ENCODE assay signal across 31 cellular contexts in genomic region chr14:54660712-54661111, GRCh38.
"Had no signal": no experiment of that assay in that cellular context is flagged by ENCODE, and none has a peak within 500 bp of the region (broad histone marks: within the 10 kb centered on the region; RNA-seq: fewer than 3 reads in every experiment).

No MANE protein-coding gene starts in this region.

- DNase-seq: activated CD4-positive, alpha-beta T cell treated with anti-CD3 and anti-CD28 coated beads, Interleukin-2, amount 10 ng/mL, durations not matched to agents 24 days and 14 days; activated CD4-positive, alpha-beta T cell treated with anti-CD3 and anti-CD28 coated beads, Interleukin-2, amount 50 U/mL, for 4 hours; activated CD8-positive, alpha-beta T cell treated with anti-CD3 and anti-CD28 coated beads for 36 hours; activated effector memory CD4-positive, alpha-beta T cell treated with Interleukin-2 at 50 U/mL for 16 hours; activated naive CD4-positive, alpha-beta T cell treated with anti-CD3 and anti-CD28 coated beads, Interleukin-2, amount 10 ng/mL, durations not matched to agents 7 days and 5 days; activated naive CD8-positive, alpha-beta T cell treated with anti-CD3 and anti-CD28 coated beads, Interleukin-2, amount 50 U/mL, for 24 hours; activated T-cell treated with anti-CD3 and anti-CD28 coated beads for 4 hours; activated T-cell treated with anti-CD3 and anti-CD28 coated beads, Interleukin-2, amount 50 U/mL, for 4 hours; anterior cingulate cortex; brain microvascular endothelial cell; MM.1S; MV-4-11; NCI-H1092; NCI-H1436 treated with DMSO at 0.1 percent for 48 hours; NCI-H1694 treated with DMSO at 0.1 percent for 48 hours; NCI-H2029; NCI-H345; NCI-H510A; NCI-H526; NCI-H748 treated with DMSO at 0.1 percent for 48 hours; NK-92 treated with Interleukin-12 subunit alpha and Interleukin-12 subunit beta, amount 100 ng/mL, for 24 hours; Right ventricle myocardium superior; SW 1271; T-helper 1 cell; T-helper 2 cell; T-helper 9 cell had no signal

- H3K9me3 Mint-ChIP-seq: activated CD8-positive, alpha-beta T cell treated with anti-CD3 and anti-CD28 coated beads for 36 hours; activated naive CD4-positive, alpha-beta T cell treated with anti-CD3 and anti-CD28 coated beads, Interleukin-2, amount 10 ng/mL, durations not matched to agents 7 days and 5 days; activated naive CD8-positive, alpha-beta T cell treated with anti-CD3 and anti-CD28 coated beads, Interleukin-2, amount 50 U/mL, for 24 hours; activated T-cell treated with anti-CD3 and anti-CD28 coated beads, Interleukin-2, amount 50 U/mL, for 4 hours; activated T-helper 1 cell treated with anti-CD3 and anti-CD28 coated beads, Interleukin-12 subunit alpha, Interleukin-12 subunit beta, Interleukin-2, Interleukin-4 antibody, amounts not matched to agents 30 ng/mL and 10 ng/mL and 1 ng/mL, durations not matched to agents 14 hours and 24 hours and 36 hours; central memory CD8-positive, alpha-beta T cell had no signal

- H3K27me3 ChIP-seq: brain microvascular endothelial cell, cardiac muscle cell had no signal

- H3K4me3 ChIP-seq: cardiac muscle cell had no signal

- H3K27me3 Mint-ChIP-seq: activated naive CD8-positive, alpha-beta T cell; activated naive CD8-positive, alpha-beta T cell treated with anti-CD3 and anti-CD28 coated beads, Interleukin-2, amount 50 U/mL, for 24 hours had no signal

- H3K4me1 Mint-ChIP-seq: activated CD4-positive, alpha-beta T cell treated with anti-CD3 and anti-CD28 coated beads, Interleukin-2, amount 10 ng/mL, durations not matched to agents 24 days and 14 days; central memory CD8-positive, alpha-beta T cell had no signal

- H3K36me3 ChIP-seq: brain microvascular endothelial cell, cardiac muscle cell had no signal

- ATAC-seq: activated CD8-positive, alpha-beta T cell treated with anti-CD3 and anti-CD28 coated beads for 36 hours; activated naive CD8-positive, alpha-beta T cell treated with anti-CD3 and anti-CD28 coated beads, Interleukin-2, amount 50 U/mL, for 24 hours; activated T-cell treated with anti-CD3 and anti-CD28 coated beads, Interleukin-2, amount 50 U/mL, for 4 hours had no signal

- H3K27ac Mint-ChIP-seq: activated CD4-positive, alpha-beta T cell treated with anti-CD3 and anti-CD28 coated beads, Interleukin-2, amount 10 ng/mL, durations not matched to agents 24 days and 14 days; activated CD8-positive, alpha-beta T cell treated with anti-CD3 and anti-CD28 coated beads for 36 hours; activated naive CD4-positive, alpha-beta T cell treated with anti-CD3 and anti-CD28 coated beads, Interleukin-2, amount 10 ng/mL, durations not matched to agents 7 days and 5 days; activated naive CD8-positive, alpha-beta T cell; activated naive CD8-positive, alpha-beta T cell treated with anti-CD3 and anti-CD28 coated beads, Interleukin-2, amount 50 U/mL, for 24 hours; activated T-helper 1 cell treated with anti-CD3 and anti-CD28 coated beads, Interleukin-12 subunit alpha, Interleukin-12 subunit beta, Interleukin-2, Interleukin-4 antibody, amounts not matched to agents 30 ng/mL and 10 ng/mL and 1 ng/mL, durations not matched to agents 14 hours and 24 hours and 36 hours had no signal

- H3K36me3 Mint-ChIP-seq: activated naive CD4-positive, alpha-beta T cell treated with anti-CD3 and anti-CD28 coated beads, Interleukin-2, amount 10 ng/mL, durations not matched to agents 7 days and 5 days; activated naive CD8-positive, alpha-beta T cell had no signal

- H3K27ac ChIP-seq: brain microvascular endothelial cell, cardiac muscle cell, KMS-11 had no signal

- H3K9ac ChIP-seq: KMS-11 had no signal

- H3K4me3 Mint-ChIP-seq: activated CD4-positive, alpha-beta T cell treated with anti-CD3 and anti-CD28 coated beads, Interleukin-2, amount 10 ng/mL, durations not matched to agents 24 days and 14 days; activated CD8-positive, alpha-beta T cell treated with anti-CD3 and anti-CD28 coated beads for 36 hours; activated naive CD4-positive, alpha-beta T cell treated with anti-CD3 and anti-CD28 coated beads, Interleukin-2, amount 10 ng/mL, durations not matched to agents 7 days and 5 days; activated naive CD8-positive, alpha-beta T cell; activated naive CD8-positive, alpha-beta T cell treated with anti-CD3 and anti-CD28 coated beads, Interleukin-2, amount 50 U/mL, for 24 hours; activated T-cell treated with anti-CD3 and anti-CD28 coated beads, Interleukin-2, amount 50 U/mL, for 4 hours; activated T-helper 1 cell treated with anti-CD3 and anti-CD28 coated beads, Interleukin-12 subunit alpha, Interleukin-12 subunit beta, Interleukin-2, Interleukin-4 antibody, amounts not matched to agents 30 ng/mL and 10 ng/mL and 1 ng/mL, durations not matched to agents 14 hours and 24 hours and 36 hours; central memory CD8-positive, alpha-beta T cell had no signal

- H3K4me2 ChIP-seq: KMS-11 had no signal
